ENCODE assay signal across 17 cellular contexts in the genomic region with DNA sequence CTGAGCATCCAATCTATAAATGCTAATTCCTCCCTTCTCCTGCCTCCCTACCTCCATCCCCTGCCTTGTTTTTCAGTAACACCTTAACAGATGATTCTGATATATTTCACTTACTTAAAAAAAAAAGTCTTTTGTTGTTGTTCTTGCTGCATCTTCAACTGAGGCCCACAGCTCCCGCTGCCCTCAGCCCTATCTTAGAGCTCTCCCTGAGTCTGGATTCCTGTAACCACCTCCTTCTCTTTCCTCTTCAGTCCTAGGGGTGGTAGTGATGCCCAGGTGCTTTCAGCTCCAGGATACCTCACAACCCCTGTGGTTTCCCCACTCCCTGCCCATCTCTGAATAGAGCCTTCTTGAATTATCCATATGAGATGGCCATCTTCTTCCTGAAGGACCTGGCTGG. TPM values are rescaled to one million over a fixed set of nuclear protein-coding genes. Genes with fewer than 3 reads are reported as not detected.
"Had no signal": no experiment of that assay in that cellular context is flagged by ENCODE, and none has a peak within 500 bp of the region (broad histone marks: within the 10 kb centered on the region; RNA-seq: fewer than 3 reads in every experiment).

No MANE protein-coding gene starts in this region.

- H3K27ac Mint-ChIP-seq: IgD-negative memory B cell had no signal

- H3K4me2 ChIP-seq: KMS-11 had no signal

- H3K36me3 Mint-ChIP-seq: IgD-negative memory B cell had no signal

- ATAC-seq: K562, Panc1, PC-3 had no signal

- H3K27ac ChIP-seq: HL-60, KMS-11, RWPE1 had no signal

- H3K9ac ChIP-seq: KMS-11 had no signal

- H3K4me3 Mint-ChIP-seq: IgD-negative memory B cell had no signal

- H3K9me3 Mint-ChIP-seq: IgD-negative memory B cell had no signal

- H3K4me3 ChIP-seq: K562 had no signal

- DNase-seq: Kasumi-1, MM.1S, NCI-H1436, NCI-H187, NCI-H2081 treated with DMSO at 0.1 percent for 48 hours, NCI-H226, NCI-H510A, NCI-H774, PC-3 had no signal

RNA-seq across cellular contexts. Expression of gene KCNE3, which starts 3.7 kb away (rescaled TPM):
- total RNA-seq: OCI-LY7, SK-MEL-5 had no signal
- polyA plus RNA-seq: IgD-negative memory B cell had no signal
